In the genomic region with DNA sequence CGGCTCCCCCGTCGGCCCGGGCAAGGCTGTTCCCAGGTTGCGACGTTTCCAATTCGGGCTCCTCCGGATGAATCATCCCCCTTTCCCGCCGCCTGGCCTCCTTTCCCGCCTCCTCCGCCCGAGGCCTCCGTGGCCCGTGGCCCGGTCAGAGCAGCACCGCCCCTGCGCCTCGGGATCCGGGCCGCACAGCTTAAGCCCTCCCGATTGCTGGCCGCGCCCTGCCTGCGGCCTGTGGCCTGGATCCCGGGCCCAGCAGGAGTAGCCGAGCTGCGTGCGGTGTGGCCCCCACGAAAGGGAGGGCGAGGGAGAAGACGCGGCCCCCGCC, we compare ENCODE assay signal across 9 cellular contexts. TPM values are rescaled to one million over a fixed set of nuclear protein-coding genes. Genes with fewer than 3 reads are reported as not detected.
DNase-seq lines count a peak whose midpoint lies in the region; ATAC-seq and TF ChIP-seq lines count a peak whose summit lies in the region.
"Had no signal": no experiment of that assay in that cellular context is flagged by ENCODE, and none has a peak within 500 bp of the region (broad histone marks: within the 10 kb centered on the region; RNA-seq: fewer than 3 reads in every experiment).

No MANE protein-coding gene starts in this region.

- H3K36me3 ChIP-seq in lung (ENCODE audit: control insufficient read depth in 2 of 2, insufficient read depth in 2 of 2, low read length in 2 of 2) (peaks cover under 1 to 3% of the 10 kb centered on the region in 2 donors), uterus (no peaks in the 10 kb centered on the region)

- no peaks in the 10 kb centered on the region for H3K9me3 ChIP-seq in lung (ENCODE audit: control insufficient read depth in 2 of 2, insufficient read depth in 1 of 2, low read length in 1 of 2)
- H3K9me3 ChIP-seq in uterus, result no peaks in the 10 kb centered on the region

- H3K4me1 Mint-ChIP-seq in activated naive CD4-positive, alpha-beta T cell treated with anti-CD3 and anti-CD28 coated beads for 36 hours (ENCODE audit: low read depth), result peaks cover 12% of the 10 kb centered on the region

- no peak overlapping the region for H3K27ac Mint-ChIP-seq in activated naive CD4-positive, alpha-beta T cell treated with anti-CD3 and anti-CD28 coated beads for 36 hours

- H3K27ac ChIP-seq in dorsolateral prefrontal cortex (peak overlapping the region in 35 of 59 donors; percentile 2 to 88 (median 55)), lung (ENCODE audit: low read depth in 1 of 2, low read length in 1 of 2) (peak overlapping the region; percentile 43 to 87), uterus (peak overlapping the region; percentile 94 to 100)

- intact Hi-C loops in activated naive CD4-positive, alpha-beta T cell treated with anti-CD3 and anti-CD28 coated beads for 36 hours (cut with micrococcal nuclease), result loop anchor here (2.0 to 5.0 kb wide), 3 partner anchors 58 to 80 kb away; partner anchors contain the start of gene SRSF4
- intact Hi-C loops in dorsolateral prefrontal cortex (cut with DNase I), result no loop called here
- intact Hi-C loops in uterus (cut with DNase I; ENCODE audit: low total_unique reads), result loop anchor here (10.0 kb wide), 1 partner anchor 62 kb away; the partner anchor contains the start of gene SRSF4

- DNase-seq in activated naive CD4-positive, alpha-beta T cell treated with anti-CD3 and anti-CD28 coated beads for 36 hours, result peak; percentile 14
- no peak for DNase-seq in activated naive CD4-positive, alpha-beta T cell (lab: John Stamatoyannopoulos, UW)
- DNase-seq in dorsolateral prefrontal cortex (peak in 2 of 10 donors; percentile 34 to 56), lung (ENCODE audit: low spot score) (no peak), uterus (peak; percentile 77 to 83)
- DNase-seq: DND-41 had no signal

- CTCF ChIA-PET in activated naive CD4-positive, alpha-beta T cell treated with anti-CD3 and anti-CD28 coated beads for 36 hours (lab: Charles Lee), result interaction anchor here (1.0 to 2.4 kb wide), 5 partner anchors 9 to 246 kb away, joined by 3 to 15 read pairs (median 3); no protein-coding TSS in a partner anchor

- peak in 1 of 2 donors; percentile 57 for TF ChIP-seq POLR2A in uterus (IDR thresholded peaks at IDR 0.05)

- H3K4me3 ChIP-seq in dorsolateral prefrontal cortex (peak overlapping the region; percentile 25 to 73 (median 58)), lung (peak overlapping the region; percentile 46), uterus (peak overlapping the region; percentile 73 to 80)

- WGBS in lung, 2 donors, result 2 to 4% methylated on average over 31 to 34 of the region's 34 CpGs

- H3K9me3 Mint-ChIP-seq in activated naive CD4-positive, alpha-beta T cell treated with anti-CD3 and anti-CD28 coated beads for 36 hours, result no peaks in the 10 kb centered on the region

- ATAC-seq in lung (ENCODE audit: insufficient read depth, low FRiP score) (peak; percentile 42), GM21423 (IDR thresholded peaks at IDR 0.05; ENCODE audit: unreplicated experiment) (no peak), HG02642 (IDR thresholded peaks at IDR 0.05; ENCODE audit: poor library complexity, unreplicated experiment) (no peak), GM21528 (IDR thresholded peaks at IDR 0.05; ENCODE audit: low FRiP score, unreplicated experiment) (no peak)

- H3K27me3 Mint-ChIP-seq in activated naive CD4-positive, alpha-beta T cell treated with anti-CD3 and anti-CD28 coated beads for 36 hours (ENCODE audit: low read depth), result peaks cover 21% of the 10 kb centered on the region

- H3K27me3 ChIP-seq in dorsolateral prefrontal cortex (peaks cover 0 to 64% (median 27%) of the 10 kb centered on the region in 45 donors), lung (ENCODE audit: control insufficient read depth, insufficient read depth) (no peaks in the 10 kb centered on the region), uterus (no peaks in the 10 kb centered on the region)

- H3K4me3 Mint-ChIP-seq in activated naive CD4-positive, alpha-beta T cell treated with anti-CD3 and anti-CD28 coated beads for 36 hours, result peak overlapping the region; percentile 74

- H3K4me1 ChIP-seq in lung (ENCODE audit: control insufficient read depth in 2 of 2, insufficient read depth in 2 of 2, low read length in 2 of 2) (peaks cover 0 to 21% of the 10 kb centered on the region in 2 donors), uterus (peaks cover 0 to 12% of the 10 kb centered on the region in 2 donors)

- no peak for TF ChIP-seq CTCF in dorsolateral prefrontal cortex (IDR thresholded peaks at IDR 0.05 in 54 of 56, conservative IDR thresholded peaks at IDR 0.05 in 2 of 56; ENCODE audit: low read depth in 1 of 56, partially characterized antibody in 56 of 56)
- no peak for TF ChIP-seq CTCF in lung (IDR thresholded peaks at IDR 0.05; ENCODE audit: control extremely low read depth, extremely low read depth)
- peak in 1 of 4 experiments; percentile 2 for TF ChIP-seq CTCF in uterus (IDR thresholded peaks at IDR 0.05)

- H3K36me3 Mint-ChIP-seq in activated naive CD4-positive, alpha-beta T cell treated with anti-CD3 and anti-CD28 coated beads for 36 hours (ENCODE audit: low read depth), result peaks cover 13% of the 10 kb centered on the region

RNA-seq across cellular contexts. Expression of gene TMEM200B, which starts 1.1 kb away (rescaled TPM):
- total RNA-seq in activated naive CD4-positive, alpha-beta T cell treated with anti-CD3 and anti-CD28 coated beads for 36 hours, result 1 to 10 TPM; 2.6 to 2.7 TPM
- total RNA-seq in dorsolateral prefrontal cortex, result 1 to 10 TPM in 112 of 120 experiments, under 1 TPM in 8; 0.59 to 5.3 (median 1.9) TPM
- total RNA-seq in lung, result 10 to 100 TPM in 1 of 2 donors, 1 to 10 TPM in 1; 6.0 to 10.5 TPM
- 1 to 10 TPM; 1.9 to 3.4 TPM for polyA plus RNA-seq in lung
- total RNA-seq in uterus, result 10 to 100 TPM; 31.3 to 67.5 (median 41.9) TPM

RNA-seq across cellular contexts. Expression of gene SRSF4, which starts 59.1 kb away (rescaled TPM):
- total RNA-seq in activated naive CD4-positive, alpha-beta T cell treated with anti-CD3 and anti-CD28 coated beads for 36 hours, result 100 to 1,000 TPM; 166 to 170 TPM
- 10 to 100 TPM; 52.7 to 84.2 (median 65.8) TPM for total RNA-seq in dorsolateral prefrontal cortex
- 10 to 100 TPM; 66.2 to 69.1 TPM for total RNA-seq in lung
- 10 to 100 TPM; 56.7 to 69.3 TPM for polyA plus RNA-seq in lung
- total RNA-seq in uterus, result 100 to 1,000 TPM in 1 of 4 donors, 10 to 100 TPM in 3; 60.0 to 129 (median 69.0) TPM

Comparison
In these comparisons a context has a peak if more than half of its experiments do, and no peak if none do; other contexts are left out.
1. DNase-seq: peak in activated naive CD4-positive, alpha-beta T cell treated with anti-CD3 and anti-CD28 coated beads for 36 hours (single experiment) and uterus (2 of 2); none in activated naive CD4-positive, alpha-beta T cell (0 of 4) and lung (single experiment).
2. intact Hi-C loops: an anchor here in activated naive CD4-positive, alpha-beta T cell treated with anti-CD3 and anti-CD28 coated beads for 36 hours (2.0 to 5.0 kb wide) and uterus (10.0 kb wide); none called in dorsolateral prefrontal cortex.
3. Peak in every context shown above with its lines, with median percentiles within 50 percentile points of each other: H3K27ac ChIP-seq and H3K4me3 ChIP-seq.